In the genomic region with DNA sequence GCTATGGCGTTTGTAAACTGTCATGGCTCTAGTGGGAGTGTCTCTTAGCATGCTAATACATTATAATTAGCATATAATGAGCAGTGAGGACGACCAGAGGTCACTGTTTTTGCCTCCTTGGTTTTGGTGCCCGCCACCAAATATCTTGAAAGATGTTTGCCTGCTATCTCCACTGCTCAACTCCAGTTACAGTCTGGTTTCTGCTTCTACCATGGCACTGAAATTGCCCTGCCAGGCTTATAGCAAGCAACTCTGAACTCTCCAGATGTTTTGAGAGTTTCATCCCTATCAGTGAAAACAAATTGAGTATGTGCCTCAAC, we compare ENCODE assay signal across 18 cellular contexts.
A peak's percentile ranks its signal among the peaks of the same experiment; 100 is the strongest.
DNase-seq lines count a peak whose midpoint lies in the region; ATAC-seq, FAIRE-seq and TF ChIP-seq lines count a peak whose summit lies in the region.
"Had no signal": no experiment of that assay in that cellular context is flagged by ENCODE, and none has a peak within 500 bp of the region (broad histone marks: within the 10 kb centered on the region; RNA-seq: fewer than 3 reads in every experiment).

No MANE protein-coding gene starts in this region.

- peaks cover 44% of the 10 kb centered on the region for H3F3A ChIP-seq in PC-9 (ENCODE audit: insufficient read depth, low read depth)
- peaks cover 4% of the 10 kb centered on the region for H3F3A ChIP-seq in smooth muscle cell (ENCODE audit: low read depth)

- 0 out of 2 replicates have a peak, but pooled peaks cover 2% of the 10 kb centered on the region for H3K9me3 ChIP-seq in Caco-2
- H3K9me3 ChIP-seq in PC-9 (ENCODE audit: insufficient read depth, low read depth), result peaks cover 19% of the 10 kb centered on the region
- H3K9me3 ChIP-seq in endothelial cell of umbilical vein (replicated peaks; ENCODE audit: control insufficient read depth, insufficient read depth, low read length), result no peaks in the 10 kb centered on the region
- no peaks in the 10 kb centered on the region for H3K9me3 ChIP-seq in smooth muscle cell (replicated peaks; ENCODE audit: low read depth)
- H3K9me3 ChIP-seq: body of pancreas had no signal

- H3K27me3 ChIP-seq in Caco-2 (replicated peaks; ENCODE audit: control insufficient read depth, insufficient read depth, low read length) (no peaks in the 10 kb centered on the region), PC-9 (ENCODE audit: insufficient read depth, low read depth) (no peaks in the 10 kb centered on the region), endothelial cell of umbilical vein (ENCODE audit: control insufficient read depth in 2 of 2, insufficient read depth in 2 of 2, low read length in 2 of 2) (no peaks in the 10 kb centered on the region), smooth muscle cell (ENCODE audit: low read depth) (no peaks in the 10 kb centered on the region)
- H3K27me3 ChIP-seq: body of pancreas, MG63 had no signal

- H3K9ac ChIP-seq in endothelial cell of umbilical vein (replicated peaks; ENCODE audit: extremely low read depth, insufficient read depth, low read length) (peak overlapping the region; percentile 38), smooth muscle cell (ENCODE audit: low read depth) (no peak overlapping the region)

- no peaks in the 10 kb centered on the region for H3K27me3 Mint-ChIP-seq in Caco-2 (ENCODE audit: insufficient read depth, unreplicated experiment)

- no peak for DNase-seq in Caco-2
- DNase-seq in PC-9, result no peak
- no peak for DNase-seq in endothelial cell of umbilical vein (ENCODE audit: low read depth, low spot score)
- DNase-seq in smooth muscle cell (lab: John Stamatoyannopoulos, UW; ENCODE audit: unreplicated experiment), result no peak
- no peak for DNase-seq in stimulated activated CD4-positive, alpha-beta T cell treated with anti-CD3 and anti-CD28 coated beads, Interleukin-4, amount 100 ng/mL, for 1 hour
- DNase-seq: activated CD4-positive, alpha-beta T cell treated with anti-CD3 and anti-CD28 coated beads for 4 hours; activated naive CD8-positive, alpha-beta T cell treated with anti-CD3 and anti-CD28 coated beads for 36 hours; body of pancreas; CD8-positive, alpha-beta T cell; DND-41; immature natural killer cell; left ventricle myocardium superior; MG63; stimulated activated CD4-positive, alpha-beta T cell treated with anti-CD3 and anti-CD28 coated beads, Interleukin-15, amount 100 ng/mL, for 24 hours; T-helper 1 cell had no signal

- H3K9me3 Mint-ChIP-seq in Caco-2 (ENCODE audit: unreplicated experiment), result peaks cover 15% of the 10 kb centered on the region

- dilution Hi-C loops in endothelial cell of umbilical vein (cut with MboI; ENCODE audit: extremely low pct_ligation_motif_present, low sequenced_read_pairs), result no loop called here

- H3K4me3 ChIP-seq in Caco-2 (ENCODE audit: low read depth, low read length), result no peak overlapping the region
- no peak overlapping the region for H3K4me3 ChIP-seq in PC-9
- no peak overlapping the region for H3K4me3 ChIP-seq in endothelial cell of umbilical vein (replicated peaks in 1 of 3; ENCODE audit: insufficient read depth in 1 of 3, low read depth in 1 of 3, low read length in 3 of 3)
- H3K4me3 ChIP-seq in smooth muscle cell, result no peak overlapping the region
- H3K4me3 ChIP-seq: body of pancreas, MG63 had no signal

- H3K27ac Mint-ChIP-seq in Caco-2 (ENCODE audit: unreplicated experiment), result peak overlapping the region; percentile 30
- H3K27ac Mint-ChIP-seq: activated naive CD8-positive, alpha-beta T cell treated with anti-CD3 and anti-CD28 coated beads for 36 hours; CD8-positive, alpha-beta T cell; immature natural killer cell had no signal

- intact Hi-C loops in Caco-2 (cut with micrococcal nuclease; ENCODE audit: unreplicated experiment), result no loop called here
- intact Hi-C loops in PC-9 (cut with micrococcal nuclease; ENCODE audit: unreplicated experiment), result loop anchor here (1.0 to 5.0 kb wide), 3 partner anchors 14 to 120 kb away; partner anchors contain the start of gene SPRY4
- intact Hi-C loops in endothelial cell of umbilical vein (cut with micrococcal nuclease), result loop anchor here (1.0 to 5.0 kb wide), 4 partner anchors 21 to 122 kb away; partner anchors contain the start of gene SPRY4

- H3K36me3 ChIP-seq in Caco-2 (ENCODE audit: control insufficient read depth, insufficient read depth, low read length) (no peaks in the 10 kb centered on the region), PC-9 (ENCODE audit: low read depth) (peaks cover 8% of the 10 kb centered on the region; the same call in 1 of the 2 replicates), endothelial cell of umbilical vein (ENCODE audit: control insufficient read depth in 2 of 2, extremely low read depth in 1 of 2, insufficient read depth in 2 of 2, low read length in 2 of 2) (no peaks in the 10 kb centered on the region), smooth muscle cell (ENCODE audit: low read depth) (no peaks in the 10 kb centered on the region)
- H3K36me3 ChIP-seq: MG63 had no signal

- no peak overlapping the region for H2AFZ ChIP-seq in PC-9
- peak overlapping the region; percentile 63 for H2AFZ ChIP-seq in endothelial cell of umbilical vein (ENCODE audit: low read depth, low read length)
- H2AFZ ChIP-seq in smooth muscle cell (ENCODE audit: low read depth), result peak overlapping the region; percentile 37

- POLR2A ChIA-PET in Caco-2 (lab: Charles Lee) (no interaction called here), PC-9 (lab: Charles Lee; ENCODE audit: unreplicated experiment) (no interaction called here), endothelial cell of umbilical vein (lab: Charles Lee) (no interaction called here)

- 55% methylated on average over 3 of the region's 3 CpGs for WGBS in smooth muscle cell (ENCODE audit: low lambda C conversion rate)

- H3K4me2 ChIP-seq in PC-9 (peak overlapping the region; percentile 71), endothelial cell of umbilical vein (ENCODE audit: insufficient read depth, low read length) (peak overlapping the region; percentile 71), smooth muscle cell (peak overlapping the region; percentile 76)

- no peak for TF ChIP-seq CTCF in Caco-2 (IDR thresholded peaks at IDR 0.05; ENCODE audit: insufficient read depth in 1 of 2, low read depth in 1 of 2, low read length in 1 of 2, severe bottlenecking in 1 of 2, unreplicated experiment in 1 of 2)
- TF ChIP-seq CTCF in PC-9 (conservative IDR thresholded peaks at IDR 0.05), result no peak
- TF ChIP-seq CTCF in endothelial cell of umbilical vein (IDR thresholded peaks at IDR 0.05; ENCODE audit: extremely low read depth in 1 of 2, insufficient read depth in 1 of 2, low read depth in 1 of 2, low read length in 2 of 2), result no peak
- no peak for TF ChIP-seq CTCF in smooth muscle cell (IDR thresholded peaks at IDR 0.05; ENCODE audit: borderline replicate concordance, insufficient read depth, poor library complexity, severe bottlenecking)

- CTCF ChIA-PET in Caco-2 (lab: Charles Lee), result no interaction called here
- CTCF ChIA-PET in PC-9 (lab: Charles Lee), result no interaction called here
- CTCF ChIA-PET in endothelial cell of umbilical vein (lab: Charles Lee), result interaction anchor here (1.0 to 1.8 kb wide), 3 partner anchors 25 to 122 kb away, joined by 3 to 5 read pairs (median 4); partner anchors contain the start of gene SPRY4

- H3K9me2 ChIP-seq in PC-9 (ENCODE audit: insufficient read depth), result no peaks in the 10 kb centered on the region

- H3K4me3 Mint-ChIP-seq in Caco-2 (ENCODE audit: unreplicated experiment), result no peak overlapping the region
- H3K4me3 Mint-ChIP-seq: activated naive CD8-positive, alpha-beta T cell treated with anti-CD3 and anti-CD28 coated beads for 36 hours; CD8-positive, alpha-beta T cell; immature natural killer cell had no signal

- H3K79me2 ChIP-seq in PC-9 (ENCODE audit: low read depth), result peaks cover 6% of the 10 kb centered on the region; the same call in 1 of the 2 replicates
- no peaks in the 10 kb centered on the region for H3K79me2 ChIP-seq in endothelial cell of umbilical vein (ENCODE audit: control insufficient read depth, insufficient read depth, low read length)
- H3K79me2 ChIP-seq in smooth muscle cell (ENCODE audit: low read depth), result no peaks in the 10 kb centered on the region

- no TSS peak for BruUV-seq in Caco-2 (replicated peaks; lab: Mats Ljungman, UMichigan)
- no TSS peak for BruUV-seq in PC-9 (replicated peaks; lab: Mats Ljungman, UMichigan)
- no TSS peak for BruUV-seq in endothelial cell of umbilical vein (replicated peaks; lab: Mats Ljungman, UMichigan)

- H3K4me1 ChIP-seq in Caco-2 (peaks cover 19% of the 10 kb centered on the region), PC-9 (replicated peaks; ENCODE audit: insufficient read depth) (peaks cover 57% of the 10 kb centered on the region), endothelial cell of umbilical vein (ENCODE audit: control insufficient read depth, extremely low read depth, insufficient read depth, low read length) (peaks cover 20% of the 10 kb centered on the region), smooth muscle cell (ENCODE audit: low read depth) (peaks cover 9% of the 10 kb centered on the region)
- H3K4me1 ChIP-seq: body of pancreas had no signal

- ATAC-seq in GM18502 (IDR thresholded peaks at IDR 0.05; ENCODE audit: poor library complexity, unreplicated experiment) (no peak), HG02642 (IDR thresholded peaks at IDR 0.05; ENCODE audit: poor library complexity, unreplicated experiment) (no peak)
- ATAC-seq: CD8-positive, alpha-beta T cell had no signal

- H4K20me1 ChIP-seq in PC-9 (ENCODE audit: insufficient read depth) (no peaks in the 10 kb centered on the region), endothelial cell of umbilical vein (replicated peaks; ENCODE audit: control insufficient read depth, extremely low read depth, insufficient read depth, low read length) (no peaks in the 10 kb centered on the region), smooth muscle cell (ENCODE audit: low read depth) (no peaks in the 10 kb centered on the region)

- no peaks in the 10 kb centered on the region for H3K9me1 ChIP-seq in endothelial cell of umbilical vein (replicated peaks; ENCODE audit: control insufficient read depth, extremely low read depth, insufficient read depth, low read length)

- no peaks in the 10 kb centered on the region for H3K36me3 Mint-ChIP-seq in Caco-2 (ENCODE audit: insufficient read depth, unreplicated experiment)
- H3K36me3 Mint-ChIP-seq: activated naive CD8-positive, alpha-beta T cell treated with anti-CD3 and anti-CD28 coated beads for 36 hours; CD8-positive, alpha-beta T cell had no signal

- TF ChIP-seq POLR2A in endothelial cell of umbilical vein (IDR thresholded peaks at IDR 0.05; ENCODE audit: low read depth, low read length), result no peak

- H3K27ac ChIP-seq in PC-9, result peak overlapping the region; percentile 99
- H3K27ac ChIP-seq in endothelial cell of umbilical vein (ENCODE audit: insufficient read depth, low read depth, low read length), result peak overlapping the region; percentile 88
- H3K27ac ChIP-seq in smooth muscle cell (ENCODE audit: low read depth), result peak overlapping the region; percentile 87

- FAIRE-seq in endothelial cell of umbilical vein (lab: Jason Lieb, UNC), result no peak
- FAIRE-seq: endometrium had no signal

- peaks cover 8% of the 10 kb centered on the region for H3K4me1 Mint-ChIP-seq in Caco-2 (ENCODE audit: low read depth, unreplicated experiment)
- H3K4me1 Mint-ChIP-seq: immature natural killer cell had no signal

TF ChIP-seq in endothelial cell of umbilical vein, 7 proteins besides CTCF, POLR2A, EP300 and RAD21 (continues in another document):
- no peak for TF ChIP-seq FOS (IDR thresholded peaks at IDR 0.05; ENCODE audit: borderline replicate concordance, insufficient read depth, low read length)
